In the genomic region with DNA sequence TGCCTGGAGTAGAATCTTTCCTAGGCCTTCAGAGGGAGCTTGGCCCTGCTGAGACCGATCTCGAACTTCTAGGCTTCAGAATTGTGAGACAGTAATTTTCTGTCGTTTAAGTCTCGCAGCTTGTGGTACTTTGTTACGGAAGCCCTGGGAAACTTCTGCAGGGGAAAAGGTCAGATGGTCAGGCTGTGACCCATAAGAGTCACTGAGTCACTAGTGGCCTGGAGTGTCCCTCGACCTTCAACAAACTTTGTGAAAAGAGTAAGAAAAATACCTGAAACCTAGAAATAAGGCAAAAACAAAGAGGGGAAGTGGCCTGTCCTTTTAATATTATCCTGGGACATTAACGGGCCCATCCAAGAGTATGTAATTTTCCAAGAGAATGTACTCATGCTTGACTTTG, we compare ENCODE assay signal across 21 cellular contexts. TPM values are rescaled to one million over a fixed set of nuclear protein-coding genes. Genes with fewer than 3 reads are reported as not detected.
"Had no signal": no experiment of that assay in that cellular context is flagged by ENCODE, and none has a peak within 500 bp of the region (broad histone marks: within the 10 kb centered on the region; RNA-seq: fewer than 3 reads in every experiment).

No MANE protein-coding gene starts in this region.

- H3K27me3 ChIP-seq: pancreas, tibial nerve, uterus had no signal

- H3K4me1 ChIP-seq: prostate gland, uterus had no signal

- H3K27ac ChIP-seq: left ventricle myocardium inferior, pancreas, prostate gland, skin epidermis, tibial nerve, uterus had no signal

- ATAC-seq: mucosa of descending colon; natural killer cell treated with Interleukin-12 subunit alpha and Interleukin-12 subunit beta and Interleukin-15 and Interleukin-18, amount 100 ng/mL, for 72 hours; stimulated activated naive CD8-positive, alpha-beta T cell treated with anti-CD3 and anti-CD28 coated beads, Interleukin-15, amount 100 ng/mL, for 72 hours had no signal

- H3K36me3 ChIP-seq: pancreas, prostate gland, uterus had no signal

- DNase-seq: hypothalamus; islet precursor cell; left ventricle myocardium inferior; midbrain; mucosa of descending colon; naive thymus-derived CD4-positive, alpha-beta T cell; pancreas; posterior cingulate gyrus; retina; right cardiac atrium; stimulated activated CD4-positive, alpha-beta T cell treated with anti-CD3 and anti-CD28 coated beads, Interleukin-12 subunit alpha, Interleukin-12 subunit beta, amount 100 ng/mL, for 4 hours; stimulated activated CD4-positive, alpha-beta T cell treated with anti-CD3 and anti-CD28 coated beads, Interleukin-15, amount 100 ng/mL, for 24 hours; stimulated activated CD4-positive, alpha-beta T cell treated with anti-CD3 and anti-CD28 coated beads, Interleukin-2, amount 100 ng/mL, for 24 hours; stimulated activated CD4-positive, alpha-beta T cell treated with anti-CD3 and anti-CD28 coated beads, Interleukin-4, amount 100 ng/mL, for 1 hour; stimulated activated naive CD4-positive, alpha-beta T cell treated with Interleukin-2 at 50 U/mL for 16 hours; stimulated activated naive CD8-positive, alpha-beta T cell treated with anti-CD3 and anti-CD28 coated beads, Interleukin-15, amount 100 ng/mL, for 72 hours; uterus had no signal

- H3K9me3 ChIP-seq: mucosa of descending colon, pancreas, prostate gland, uterus had no signal

- H3K4me3 ChIP-seq: left ventricle myocardium inferior, mucosa of descending colon, pancreas, prostate gland, skin epidermis, tibial nerve, uterus had no signal

RNA-seq across cellular contexts. Expression of a gene that starts 34.6 kb away (rescaled TPM):
- total RNA-seq: natural killer cell treated with Interleukin-12 subunit alpha and Interleukin-12 subunit beta and Interleukin-15 and Interleukin-18, amount 100 ng/mL, for 72 hours had no signal
